Comparison of ENCODE assay signal across 8 cellular contexts in the genomic region with DNA sequence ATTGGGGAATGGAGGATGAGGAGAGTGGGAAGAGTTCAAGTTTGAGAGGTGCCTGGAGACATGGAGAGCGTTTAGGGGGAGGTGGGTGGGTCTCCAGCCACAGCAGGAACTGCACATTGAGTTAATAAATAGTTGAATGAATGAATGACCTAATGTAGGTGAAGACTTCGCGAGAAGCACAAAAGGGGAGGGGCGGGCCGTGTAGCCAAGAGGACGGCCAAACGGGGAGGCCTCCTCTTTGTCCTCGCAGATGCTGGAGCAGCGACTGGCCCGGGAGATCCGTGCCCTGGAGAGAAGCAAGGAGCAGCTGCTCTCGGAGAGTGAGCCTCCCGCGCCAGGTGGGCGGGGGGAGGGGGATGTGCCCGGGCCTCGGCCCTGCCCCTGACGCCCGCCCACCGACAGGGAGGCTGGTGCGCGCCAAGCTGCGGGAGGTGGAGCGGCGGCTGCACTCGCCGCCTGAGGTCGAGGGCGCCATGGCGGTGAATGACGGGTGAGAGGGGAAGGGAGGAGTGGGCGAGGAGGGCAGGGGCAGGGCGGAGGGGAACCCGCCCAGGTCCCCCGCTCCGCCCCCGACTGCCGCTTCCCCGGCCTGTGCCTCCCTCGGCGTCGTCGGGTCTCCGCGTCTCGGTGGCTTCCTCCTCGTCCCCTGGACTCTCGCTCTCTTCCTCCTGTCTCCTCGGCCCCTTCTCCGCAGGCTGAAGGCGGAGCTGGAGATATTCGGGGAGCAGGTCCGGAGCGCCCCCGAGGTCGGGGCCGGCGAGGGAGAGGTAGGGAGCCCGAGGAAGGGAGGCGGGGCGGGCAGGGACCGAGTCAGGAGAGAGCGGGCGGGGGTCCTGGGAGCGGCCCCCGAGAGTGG. TPM values are rescaled to one million over a fixed set of nuclear protein-coding genes. Genes with fewer than 3 reads are reported as not detected.
A peak's percentile ranks its signal among the peaks of the same experiment; 100 is the strongest.
DNase-seq lines count a peak whose midpoint lies in the region; FAIRE-seq and TF ChIP-seq lines count a peak whose summit lies in the region.

No MANE protein-coding gene starts in this region.

- H3K27ac Mint-ChIP-seq in T-helper 1 cell treated with Interleukin-12 subunit alpha and Interleukin-12 subunit beta and Interleukin-4 antibody, amounts not matched to agents 30 μg/mL and 1 μg/mL, for 36 hours, result peak overlapping the region; percentile 77
- H3K27ac Mint-ChIP-seq in astrocyte (ENCODE audit: unreplicated experiment), result no peak overlapping the region

- H2AFZ ChIP-seq in astrocyte (ENCODE audit: low read depth, low read length), result peak overlapping the region; percentile 87

- peak overlapping the region; percentile 92 for H3K4me2 ChIP-seq in astrocyte (ENCODE audit: low read length)

- POLR2A ChIA-PET in HEK293 (lab: Yijun Ruan, JAX), result interaction anchor here (1.0 kb wide), 2 partner anchors 21 to 622 kb away, joined by 3 to 4 read pairs; a partner anchor contains a TSS

- H3K4me3 ChIP-seq in HEK293 (ENCODE audit: low read depth, low read length) (peak overlapping the region; percentile 54), astrocyte (ENCODE audit: insufficient read depth, low read depth, low read length) (peak overlapping the region; percentile 64)

- CTCF ChIA-PET in HEK293 (lab: Yijun Ruan, JAX), result no interaction called here

- H3K36me3 Mint-ChIP-seq in T-helper 1 cell treated with Interleukin-12 subunit alpha and Interleukin-12 subunit beta and Interleukin-4 antibody, amounts not matched to agents 30 μg/mL and 1 μg/mL, for 36 hours (ENCODE audit: low read depth), result no peaks in the 10 kb centered on the region
- H3K36me3 Mint-ChIP-seq in astrocyte (ENCODE audit: low read depth, unreplicated experiment), result no peaks in the 10 kb centered on the region

- no peaks in the 10 kb centered on the region for H3K27me3 Mint-ChIP-seq in T-helper 1 cell treated with Interleukin-12 subunit alpha and Interleukin-12 subunit beta and Interleukin-4 antibody, amounts not matched to agents 30 μg/mL and 1 μg/mL, for 36 hours (ENCODE audit: low read depth)
- peaks cover 6% of the 10 kb centered on the region for H3K27me3 Mint-ChIP-seq in astrocyte (ENCODE audit: low read depth, unreplicated experiment)

- no peak for FAIRE-seq in astrocyte (lab: Jason Lieb, UNC)

- H3K9me3 Mint-ChIP-seq in T-helper 1 cell treated with Interleukin-12 subunit alpha and Interleukin-12 subunit beta and Interleukin-4 antibody, amounts not matched to agents 30 μg/mL and 1 μg/mL, for 36 hours, result no peaks in the 10 kb centered on the region
- no peaks in the 10 kb centered on the region for H3K9me3 Mint-ChIP-seq in astrocyte (ENCODE audit: unreplicated experiment)

- no peaks in the 10 kb centered on the region for H3K79me2 ChIP-seq in astrocyte (ENCODE audit: insufficient read depth, low read length)

- H3K36me3 ChIP-seq in HEK293 (ENCODE audit: control insufficient read depth in 2 of 2, insufficient read depth in 1 of 2, low read length in 2 of 2) (no peaks in the 10 kb centered on the region), astrocyte (ENCODE audit: insufficient read depth, low read length) (no peaks in the 10 kb centered on the region)

- peak overlapping the region; percentile 89 for H3K27ac ChIP-seq in HEK293 (ENCODE audit: extremely low read depth, low read depth, low read length)
- peak overlapping the region; percentile 24 for H3K27ac ChIP-seq in astrocyte (ENCODE audit: low read depth, low read length)

- no peak for TF ChIP-seq CTCF in GM10266 (IDR thresholded peaks at IDR 0.05; ENCODE audit: control insufficient read depth, insufficient read depth, low read depth, missing control alignments)
- peak; percentile 45; the same call in 1 of the 2 replicates for TF ChIP-seq CTCF in HEK293 (tag by site-specific recombination; IDR thresholded peaks at IDR 0.05)
- TF ChIP-seq CTCF in astrocyte (IDR thresholded peaks at IDR 0.05; ENCODE audit: insufficient read depth, low read depth, low read length), result no peak

- H3K9me3 ChIP-seq in HEK293 (ENCODE audit: control insufficient read depth, insufficient read depth, low read depth, low read length) (no peaks in the 10 kb centered on the region), astrocyte (ENCODE audit: insufficient read depth, low read depth, low read length) (no peaks in the 10 kb centered on the region)

- H4K20me1 ChIP-seq in astrocyte (ENCODE audit: insufficient read depth, low read length), result no peaks in the 10 kb centered on the region

- H3K4me1 ChIP-seq in HEK293 (ENCODE audit: control insufficient read depth, insufficient read depth, low read length) (peaks cover 3% of the 10 kb centered on the region; the same call in 1 of the 2 replicates), astrocyte (ENCODE audit: insufficient read depth, low read length) (peaks cover 16% of the 10 kb centered on the region)

- H3K9ac ChIP-seq in astrocyte (ENCODE audit: low read length), result peak overlapping the region; percentile 76

- DNase-seq in GM10266 (ENCODE audit: extremely low spot score) (peak; percentile 78), NCI-H1092 (lab: John Stamatoyannopoulos, UW) (peak; percentile 84), astrocyte (ENCODE audit: low read depth) (no peak), islet precursor cell (peak; percentile 94), MV-4-11 (lab: John Stamatoyannopoulos, UW) (no peak)
- peak; percentile 78 for DNase-seq in stimulated activated CD4-positive, alpha-beta T cell treated with anti-CD3 and anti-CD28 coated beads, Interleukin-2, amount 100 ng/mL, for 4 hours (ENCODE audit: low read depth)

- peaks cover 8% of the 10 kb centered on the region for H3K4me1 Mint-ChIP-seq in T-helper 1 cell treated with Interleukin-12 subunit alpha and Interleukin-12 subunit beta and Interleukin-4 antibody, amounts not matched to agents 30 μg/mL and 1 μg/mL, for 36 hours (ENCODE audit: low read depth)
- H3K4me1 Mint-ChIP-seq in astrocyte (ENCODE audit: low read depth, unreplicated experiment), result peaks cover 7% of the 10 kb centered on the region

- H3K27me3 ChIP-seq in astrocyte (ENCODE audit: insufficient read depth, low read length), result no peaks in the 10 kb centered on the region

- H3K4me3 Mint-ChIP-seq in T-helper 1 cell treated with Interleukin-12 subunit alpha and Interleukin-12 subunit beta and Interleukin-4 antibody, amounts not matched to agents 30 μg/mL and 1 μg/mL, for 36 hours, result peak overlapping the region; percentile 84
- peak overlapping the region; percentile 85 for H3K4me3 Mint-ChIP-seq in astrocyte (ENCODE audit: unreplicated experiment)

TF ChIP-seq in HEK293, 187 proteins besides CTCF, POLR2A, EP300 and RAD21 (continues in another document):
- TF ChIP-seq ZNF777 (tag by site-specific recombination; IDR thresholded peaks at IDR 0.05; ENCODE audit: borderline replicate concordance), result peak; percentile 74; the same call in 1 of the 2 replicates
- TF ChIP-seq ZSCAN16 (tag by site-specific recombination; IDR thresholded peaks at IDR 0.05), result no peak
- TF ChIP-seq KLF8 (tag by site-specific recombination; IDR thresholded peaks at IDR 0.05), result peak; percentile 94; the same call in 1 of the 2 replicates
- no peak for TF ChIP-seq ZNF404 (tag by site-specific recombination; IDR thresholded peaks at IDR 0.05)
- TF ChIP-seq, protein P1, sequence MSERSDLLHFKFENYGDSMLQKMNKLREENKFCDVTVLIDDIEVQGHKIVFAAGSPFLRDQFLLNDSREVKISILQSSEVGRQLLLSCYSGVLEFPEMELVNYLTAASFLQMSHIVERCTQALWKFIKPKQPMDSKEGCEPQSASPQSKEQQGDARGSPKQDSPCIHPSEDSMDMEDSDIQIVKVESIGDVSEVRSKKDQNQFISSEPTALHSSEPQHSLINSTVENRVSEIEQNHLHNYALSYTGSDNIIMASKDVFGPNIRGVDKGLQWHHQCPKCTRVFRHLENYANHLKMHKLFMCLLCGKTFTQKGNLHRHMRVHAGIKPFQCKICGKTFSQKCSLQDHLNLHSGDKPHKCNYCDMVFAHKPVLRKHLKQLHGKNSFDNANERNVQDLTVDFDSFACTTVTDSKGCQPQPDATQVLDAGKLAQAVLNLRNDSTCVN (tag by site-specific recombination; optimal IDR thresholded peaks at IDR 0.05), result peak; percentile 77
- peak; percentile 56; the same call in 1 of the 2 replicates for TF ChIP-seq PRDM1 (tag by site-specific recombination; IDR thresholded peaks at IDR 0.05)
- peak; percentile 93 for TF ChIP-seq KLF16 (tag by site-specific recombination; IDR thresholded peaks at IDR 0.05)
- TF ChIP-seq ZNF843 (tag by site-specific recombination; IDR thresholded peaks at IDR 0.05), result peak; percentile 40; the same call in 1 of the 2 replicates
- no peak for TF ChIP-seq MZF1 (tag by site-specific recombination; IDR thresholded peaks at IDR 0.05; ENCODE audit: borderline replicate concordance)
- peak; percentile 51 for TF ChIP-seq ZBTB17 (tag by site-specific recombination; IDR thresholded peaks at IDR 0.05)
- TF ChIP-seq, protein P2, sequence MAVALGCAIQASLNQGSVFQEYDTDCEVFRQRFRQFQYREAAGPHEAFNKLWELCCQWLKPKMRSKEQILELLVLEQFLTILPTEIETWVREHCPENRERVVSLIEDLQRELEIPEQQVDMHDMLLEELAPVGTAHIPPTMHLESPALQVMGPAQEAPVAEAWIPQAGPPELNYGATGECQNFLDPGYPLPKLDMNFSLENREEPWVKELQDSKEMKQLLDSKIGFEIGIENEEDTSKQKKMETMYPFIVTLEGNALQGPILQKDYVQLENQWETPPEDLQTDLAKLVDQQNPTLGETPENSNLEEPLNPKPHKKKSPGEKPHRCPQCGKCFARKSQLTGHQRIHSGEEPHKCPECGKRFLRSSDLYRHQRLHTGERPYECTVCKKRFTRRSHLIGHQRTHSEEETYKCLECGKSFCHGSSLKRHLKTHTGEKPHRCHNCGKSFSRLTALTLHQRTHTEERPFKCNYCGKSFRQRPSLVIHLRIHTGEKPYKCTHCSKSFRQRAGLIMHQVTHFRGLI (tag by site-specific recombination; IDR thresholded peaks at IDR 0.05), result peak; percentile 55
- TF ChIP-seq ZNF521 (tag by site-specific recombination; IDR thresholded peaks at IDR 0.05), result no peak
- TF ChIP-seq ZNF664 (tag by site-specific recombination; IDR thresholded peaks at IDR 0.05), result no peak
- peak; percentile 80 for TF ChIP-seq ZEB2 (tag by site-specific recombination; IDR thresholded peaks at IDR 0.05)
- no peak for TF ChIP-seq FEZF1 (tag by site-specific recombination; IDR thresholded peaks at IDR 0.05)
- TF ChIP-seq ZNF561 (tag by site-specific recombination; IDR thresholded peaks at IDR 0.05; ENCODE audit: borderline replicate concordance), result peak; percentile 89; the same call in 1 of the 2 replicates
- peak; percentile 70; the same call in 1 of the 2 replicates for TF ChIP-seq ZBTB48 (tag by site-specific recombination; IDR thresholded peaks at IDR 0.05)
- peak; percentile 96 for TF ChIP-seq SP3 (tag by site-specific recombination; IDR thresholded peaks at IDR 0.05)

RNA-seq across cellular contexts. Expression of a gene that starts 12.9 kb away (rescaled TPM):
- total RNA-seq in astrocyte, result 2.0 and 5.2 TPM in 2 replicates

RNA-seq across cellular contexts. Expression of a gene that starts 21.1 kb away (rescaled TPM):
- 35.7 and 40.5 TPM in 2 replicates for total RNA-seq in astrocyte

Comparison
In these comparisons a context has a peak if more than half of its experiments do, and no peak if none do; other contexts are left out.
1. DNase-seq: peak in GM10266 (single experiment), NCI-H1092 (single experiment), islet precursor cell (single experiment) and stimulated activated CD4-positive, alpha-beta T cell treated with anti-CD3 and anti-CD28 coated beads, Interleukin-2, amount 100 ng/mL, for 4 hours (single experiment); none in astrocyte (single experiment) and MV-4-11 (single experiment).